ENCODE assay signal across 19 cellular contexts in the genomic region with DNA sequence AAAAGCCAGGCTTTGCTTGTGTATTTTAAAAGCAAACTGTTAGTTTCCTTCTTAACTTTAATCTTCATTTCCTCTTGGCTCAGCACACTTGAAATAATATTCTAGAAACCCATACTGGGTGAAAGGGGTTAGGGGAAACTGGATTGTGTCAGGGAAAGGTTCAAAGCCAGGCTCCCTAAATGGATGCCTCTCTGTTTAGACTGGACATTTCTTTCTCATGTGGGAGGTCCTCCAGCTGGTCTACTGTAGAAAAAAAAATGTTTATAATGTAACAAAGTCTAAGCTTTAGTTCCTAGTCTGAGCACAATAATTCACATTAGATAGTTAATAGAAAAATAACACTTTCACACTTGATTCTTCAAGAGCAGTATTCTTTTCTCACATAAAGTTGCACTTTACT.
"Had no signal": no experiment of that assay in that cellular context is flagged by ENCODE, and none has a peak within 500 bp of the region (broad histone marks: within the 10 kb centered on the region; RNA-seq: fewer than 3 reads in every experiment).

No MANE protein-coding gene starts in this region.

- H3K27me3 Mint-ChIP-seq: activated CD4-positive, alpha-beta memory T cell treated with anti-CD3 and anti-CD28 coated beads for 36 hours; dendritic cell treated with granulocyte-macrophage colony-stimulating factor and Interleukin-4, amounts not matched to agents 40 ng/mL and 50 ng/mL, for 4 days had no signal

- ATAC-seq: activated CD4-positive, alpha-beta T cell treated with anti-CD3 and anti-CD28 coated beads for 36 hours; natural killer cell; stimulated activated effector memory CD8-positive, alpha-beta T cell treated with anti-CD3 and anti-CD28 coated beads, Interleukin-12 subunit alpha, Interleukin-12 subunit beta, amount 100 ng/mL, for 72 hours; WTC11 had no signal

- H3K27ac ChIP-seq: neutrophil, stomach, testis, upper lobe of left lung had no signal

- DNase-seq: activated CD4-positive, alpha-beta memory T cell treated with anti-CD3 and anti-CD28 coated beads for 36 hours; activated CD4-positive, alpha-beta T cell treated with anti-CD3 and anti-CD28 coated beads for 36 hours; activated T-cell treated with anti-CD3 and anti-CD28 coated beads for 4 hours; amniotic stem cell; effector memory CD4-positive, alpha-beta T cell; kidney glomerular epithelial cell; natural killer cell; retina; stimulated activated CD4-positive, alpha-beta T cell treated with anti-CD3 and anti-CD28 coated beads, Interleukin-15, amount 100 ng/mL, for 24 hours; stimulated activated CD4-positive, alpha-beta T cell treated with anti-CD3 and anti-CD28 coated beads, Interleukin-2, amount 100 ng/mL, for 48 hours; stomach; testis; upper lobe of left lung had no signal

- H3K27me3 ChIP-seq: neutrophil, stomach, testis, upper lobe of left lung had no signal

- H3K4me1 Mint-ChIP-seq: natural killer cell; stimulated activated effector memory CD8-positive, alpha-beta T cell treated with anti-CD3 and anti-CD28 coated beads, Interleukin-12 subunit alpha, Interleukin-12 subunit beta, amount 100 ng/mL, for 72 hours had no signal

- H3K27ac Mint-ChIP-seq: activated CD4-positive, alpha-beta memory T cell treated with anti-CD3 and anti-CD28 coated beads for 36 hours; activated CD4-positive, alpha-beta T cell treated with anti-CD3 and anti-CD28 coated beads for 36 hours; activated naive CD8-positive, alpha-beta T cell; dendritic cell treated with granulocyte-macrophage colony-stimulating factor and Interleukin-4, amounts not matched to agents 40 ng/mL and 50 ng/mL, for 4 days; natural killer cell; stimulated activated effector memory CD8-positive, alpha-beta T cell treated with anti-CD3 and anti-CD28 coated beads, Interleukin-12 subunit alpha, Interleukin-12 subunit beta, amount 100 ng/mL, for 72 hours; T-helper 2 cell treated with Interferon-gamma antibody and Interleukin-4, amounts not matched to agents 5 μg/mL and 100 μg/mL, for 36 hours; WTC11 had no signal

- H3K9me3 ChIP-seq: neutrophil, stomach, testis, upper lobe of left lung had no signal

- H3K36me3 ChIP-seq: neutrophil, stomach, upper lobe of left lung had no signal

- H3K4me3 Mint-ChIP-seq: activated CD4-positive, alpha-beta memory T cell treated with anti-CD3 and anti-CD28 coated beads for 36 hours; activated CD4-positive, alpha-beta T cell treated with anti-CD3 and anti-CD28 coated beads for 36 hours; activated naive CD8-positive, alpha-beta T cell; dendritic cell treated with granulocyte-macrophage colony-stimulating factor and Interleukin-4, amounts not matched to agents 40 ng/mL and 50 ng/mL, for 4 days; natural killer cell; stimulated activated effector memory CD8-positive, alpha-beta T cell treated with anti-CD3 and anti-CD28 coated beads, Interleukin-12 subunit alpha, Interleukin-12 subunit beta, amount 100 ng/mL, for 72 hours; T-helper 2 cell treated with Interferon-gamma antibody and Interleukin-4, amounts not matched to agents 5 μg/mL and 100 μg/mL, for 36 hours; WTC11 had no signal

- H3K4me3 ChIP-seq: stomach, testis, upper lobe of left lung had no signal

- H3K9me3 Mint-ChIP-seq: activated CD4-positive, alpha-beta memory T cell treated with anti-CD3 and anti-CD28 coated beads for 36 hours; dendritic cell treated with granulocyte-macrophage colony-stimulating factor and Interleukin-4, amounts not matched to agents 40 ng/mL and 50 ng/mL, for 4 days; natural killer cell; stimulated activated effector memory CD8-positive, alpha-beta T cell treated with anti-CD3 and anti-CD28 coated beads, Interleukin-12 subunit alpha, Interleukin-12 subunit beta, amount 100 ng/mL, for 72 hours; T-helper 2 cell treated with Interferon-gamma antibody and Interleukin-4, amounts not matched to agents 5 μg/mL and 100 μg/mL, for 36 hours; WTC11 had no signal

- H3K36me3 Mint-ChIP-seq: activated CD4-positive, alpha-beta memory T cell treated with anti-CD3 and anti-CD28 coated beads for 36 hours; activated naive CD8-positive, alpha-beta T cell; natural killer cell; stimulated activated effector memory CD8-positive, alpha-beta T cell treated with anti-CD3 and anti-CD28 coated beads, Interleukin-12 subunit alpha, Interleukin-12 subunit beta, amount 100 ng/mL, for 72 hours; WTC11 had no signal
